Comparison of ENCODE assay signal across 11 cellular contexts in the genomic region with DNA sequence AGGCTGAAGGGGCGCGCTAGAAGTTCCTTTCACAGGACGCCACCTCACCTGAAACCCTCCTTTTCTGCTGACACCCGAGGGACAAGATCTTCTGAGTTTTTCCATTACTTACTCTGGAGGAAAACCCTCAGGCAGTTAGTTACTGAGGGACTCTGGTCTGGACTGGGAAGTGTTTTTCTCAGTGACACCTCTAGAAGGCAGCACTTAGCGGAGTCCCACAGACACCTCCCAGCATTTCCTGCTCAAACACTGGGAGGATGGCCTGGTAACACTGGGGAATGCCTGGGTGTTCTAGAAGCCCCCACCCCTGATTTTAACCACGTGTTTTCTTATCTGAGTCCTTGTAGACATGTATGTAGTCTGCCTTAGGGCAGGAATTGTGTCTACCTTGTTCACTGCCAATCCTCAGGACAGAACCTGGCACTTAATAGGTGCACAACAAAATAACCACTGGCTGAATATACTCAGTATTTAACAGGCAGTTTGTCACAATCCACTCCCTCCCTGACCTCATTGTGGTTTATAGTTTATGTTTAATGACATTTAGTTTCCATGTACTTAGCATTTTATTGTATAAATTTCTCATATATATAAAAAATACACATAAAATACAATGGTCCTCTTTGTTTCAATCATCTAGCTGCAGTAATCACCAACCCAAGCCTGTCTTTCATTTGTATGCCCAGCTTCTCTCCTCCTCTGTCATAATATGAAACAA. TPM values are rescaled to one million over a fixed set of nuclear protein-coding genes. Genes with fewer than 3 reads are reported as not detected.
DNase-seq lines count a peak whose midpoint lies in the region; ATAC-seq, FAIRE-seq and TF ChIP-seq lines count a peak whose summit lies in the region.
"Had no signal": no experiment of that assay in that cellular context is flagged by ENCODE, and none has a peak within 500 bp of the region (broad histone marks: within the 10 kb centered on the region; RNA-seq: fewer than 3 reads in every experiment).

No MANE protein-coding gene starts in this region.

- no peaks in the 10 kb centered on the region for H3K36me3 ChIP-seq in GM12878 (ENCODE audit: control insufficient read depth in 2 of 2, insufficient read depth in 2 of 2, low read length in 1 of 2)
- no peaks in the 10 kb centered on the region for H3K36me3 ChIP-seq in right lobe of liver
- H3K36me3 ChIP-seq in CD4-positive, alpha-beta memory T cell (ENCODE audit: insufficient read depth, low read length), result no peaks in the 10 kb centered on the region
- H3K36me3 ChIP-seq in uterus, result no peaks in the 10 kb centered on the region
- H3K36me3 ChIP-seq: transverse colon had no signal

- TF ChIP-seq POLR2A in GM12878 (IDR thresholded peaks at IDR 0.05; ENCODE audit: low read depth, low read length), result no peak
- no peak for TF ChIP-seq POLR2A in right lobe of liver (IDR thresholded peaks at IDR 0.05)
- no peak for TF ChIP-seq POLR2A in uterus (IDR thresholded peaks at IDR 0.05)

- no peaks in the 10 kb centered on the region for H3K36me3 Mint-ChIP-seq in CD4-positive, alpha-beta memory T cell

- H3K27ac ChIP-seq in GM12878 (ENCODE audit: control insufficient read depth, insufficient read depth), result no peak overlapping the region
- no peak overlapping the region for H3K27ac ChIP-seq in right lobe of liver
- no peak overlapping the region for H3K27ac ChIP-seq in CD4-positive, alpha-beta memory T cell (ENCODE audit: low read depth, low read length)
- no peak overlapping the region for H3K27ac ChIP-seq in uterus
- H3K27ac ChIP-seq: transverse colon had no signal

- SMC1A ChIA-PET in GM12878 (lab: Charles Lee; ENCODE audit: uncharacterized antibody, unreplicated experiment), result no interaction called here

- H3K27ac Mint-ChIP-seq in CD4-positive, alpha-beta memory T cell, result no peak overlapping the region

- intact Hi-C loops in GM12878 (cut with micrococcal nuclease; ENCODE audit: unreplicated experiment), result no loop called here
- intact Hi-C loops in right lobe of liver (cut with DNase I), result no loop called here
- intact Hi-C loops in CD4-positive, alpha-beta memory T cell (cut with micrococcal nuclease), result no loop called here
- intact Hi-C loops in uterus (cut with DNase I; ENCODE audit: low total_unique reads), result no loop called here

- H2AFZ ChIP-seq in GM12878 (ENCODE audit: control insufficient read depth, low read depth, low read length), result no peak overlapping the region

- H3K9ac ChIP-seq in GM12878 (ENCODE audit: control insufficient read depth, insufficient read depth, low read length), result no peak overlapping the region

- WGBS in GM12878 (ENCODE audit: insufficient coverage, insufficient replicate concordance, low lambda C conversion rate, missing lambda C conversion rate), result 35% methylated on average over 6 of the region's 6 CpGs
- 71% methylated on average over 5 of the region's 6 CpGs for WGBS in right lobe of liver (ENCODE audit: insufficient coverage, low coverage, low lambda C conversion rate, missing lambda C conversion rate)

- H3K9me3 Mint-ChIP-seq in CD4-positive, alpha-beta memory T cell, result peaks cover 0 to 5% (median 0%) of the 10 kb centered on the region in 8 donors

- H3K4me3 Mint-ChIP-seq in CD4-positive, alpha-beta memory T cell, result no peak overlapping the region

- no TSS peak for BruUV-seq in GM12878 (replicated peaks; lab: Mats Ljungman, UMichigan)

- RAD21 ChIA-PET in GM12878 (lab: Charles Lee; ENCODE audit: unreplicated experiment), result no interaction called here

- peaks cover 8 to 9% of the 10 kb centered on the region in 2 donors for H3K27me3 Mint-ChIP-seq in CD4-positive, alpha-beta memory T cell

- H3K9me3 ChIP-seq in GM12878 (replicated peaks; ENCODE audit: control insufficient read depth, insufficient read depth, low read length), result no peaks in the 10 kb centered on the region
- H3K9me3 ChIP-seq in right lobe of liver, result no peaks in the 10 kb centered on the region
- no peaks in the 10 kb centered on the region for H3K9me3 ChIP-seq in CD4-positive, alpha-beta memory T cell (ENCODE audit: control insufficient read depth in 1 of 2, low read length in 2 of 2)
- no peaks in the 10 kb centered on the region for H3K9me3 ChIP-seq in uterus
- H3K9me3 ChIP-seq: transverse colon had no signal

- peaks cover 0 to 1% (median 0%) of the 10 kb centered on the region in 4 donors for H3K4me1 Mint-ChIP-seq in CD4-positive, alpha-beta memory T cell

- in situ Hi-C loops in GM12878 (cut with MboI), result no loop called here

- H3K4me1 ChIP-seq in GM12878 (ENCODE audit: control insufficient read depth, insufficient read depth, low read length), result no peaks in the 10 kb centered on the region
- no peaks in the 10 kb centered on the region for H3K4me1 ChIP-seq in right lobe of liver
- no peaks in the 10 kb centered on the region for H3K4me1 ChIP-seq in CD4-positive, alpha-beta memory T cell (ENCODE audit: insufficient read depth, low read length)
- H3K4me1 ChIP-seq in uterus, result no peaks in the 10 kb centered on the region
- H3K4me1 ChIP-seq: transverse colon had no signal

- POLR2A ChIA-PET in GM12878 (lab: Charles Lee), result no interaction called here
- POLR2A ChIA-PET in CD4-positive, alpha-beta memory T cell (lab: Charles Lee; ENCODE audit: partially characterized antibody), result no interaction called here

- TF ChIP-seq RAD21 in GM12878 (IDR thresholded peaks at IDR 0.05; ENCODE audit: insufficient read depth, low read depth, low read length), result no peak

- H3K79me2 ChIP-seq in GM12878 (ENCODE audit: control insufficient read depth, insufficient read depth, low read length), result no peaks in the 10 kb centered on the region

- no peaks in the 10 kb centered on the region for H3K27me3 ChIP-seq in GM12878 (replicated peaks in 1 of 2; ENCODE audit: control insufficient read depth in 2 of 2, insufficient read depth in 2 of 2, low read length in 1 of 2)
- H3K27me3 ChIP-seq in right lobe of liver, result no peaks in the 10 kb centered on the region
- H3K27me3 ChIP-seq in CD4-positive, alpha-beta memory T cell (ENCODE audit: insufficient read depth, low read length), result no peaks in the 10 kb centered on the region
- H3K27me3 ChIP-seq in uterus, result no peaks in the 10 kb centered on the region
- H3K27me3 ChIP-seq: transverse colon had no signal

- TF ChIP-seq EP300 in GM12878 (IDR thresholded peaks at IDR 0.05; ENCODE audit: borderline replicate concordance in 1 of 2, control insufficient read depth in 1 of 2, low read depth in 2 of 2, low read length in 2 of 2), result no peak

- peak; percentile 42 for DNase-seq in EH (ENCODE audit: low read depth)
- DNase-seq in HuH-7 (ENCODE audit: low spot score), result peak; percentile 18
- no peak for DNase-seq in GM12878 (ENCODE audit: low read depth, low spot score)
- DNase-seq in right lobe of liver, result no peak
- DNase-seq in NCI-H1417 treated with DMSO at 0.1 percent for 48 hours (lab: John Stamatoyannopoulos, UW), result no peak
- DNase-seq in CD4-positive, alpha-beta memory T cell, result no peak
- DNase-seq in uterus, result no peak
- DNase-seq: NCI-H1436, SW 1271, transverse colon had no signal

- CTCF ChIA-PET in GM12878 (lab: Yijun Ruan, JAX), result interaction anchor here (1.6 kb wide), 1 partner anchor 91 kb away, joined by 3 read pairs; a partner anchor contains a TSS
- CTCF ChIA-PET in CD4-positive, alpha-beta memory T cell (lab: Charles Lee; ENCODE audit: partially characterized antibody), result no interaction called here

- H3K4me2 ChIP-seq in GM12878 (ENCODE audit: control insufficient read depth, insufficient read depth), result no peak overlapping the region

- no peaks in the 10 kb centered on the region for H4K20me1 ChIP-seq in GM12878 (ENCODE audit: control insufficient read depth, insufficient read depth)

- no peak overlapping the region for H3K4me3 ChIP-seq in GM12878
- no peak overlapping the region for H3K4me3 ChIP-seq in right lobe of liver
- no peak overlapping the region for H3K4me3 ChIP-seq in CD4-positive, alpha-beta memory T cell (ENCODE audit: low read length in 2 of 2)
- no peak overlapping the region for H3K4me3 ChIP-seq in uterus
- H3K4me3 ChIP-seq: transverse colon had no signal

- FAIRE-seq in GM12878 (lab: Jason Lieb, UNC), result no peak

- ATAC-seq in GM12878, result no peak
- ATAC-seq in right lobe of liver, result peak; percentile 54 to 77 (median 73)
- ATAC-seq in HG02884 (IDR thresholded peaks at IDR 0.05; ENCODE audit: unreplicated experiment), result no peak

- TF ChIP-seq CTCF in GM12878 (IDR thresholded peaks at IDR 0.05 in 2 of 3, conservative IDR thresholded peaks at IDR 0.05 in 1 of 3; ENCODE audit: control insufficient read depth in 2 of 3, extremely low read depth in 1 of 3, insufficient read depth in 1 of 3, low read depth in 3 of 3, low read length in 3 of 3), result peak; percentile 5 to 30 (median 8); a peak in 2 of 6 replicates
- TF ChIP-seq CTCF in right lobe of liver (IDR thresholded peaks at IDR 0.05), result peak in 2 of 4 donors; percentile 22 to 44
- TF ChIP-seq CTCF in uterus (IDR thresholded peaks at IDR 0.05), result no peak

TF ChIP-seq in GM12878, 131 proteins besides CTCF, POLR2A, EP300 and RAD21 (continues in another document):
- no peak for TF ChIP-seq NR2F1 (conservative IDR thresholded peaks at IDR 0.05)

RNA-seq across cellular contexts. Expression of a gene that starts 4.8 kb away (rescaled TPM):
- total RNA-seq in GM12878 (2013; cell fraction: nucleolus; rRNA removed), result not detected in 2 replicates
- total RNA-seq in GM12878 (2014; rRNA removed) (not detected in 2 replicates), GM12878 (2014; rRNA removed; fragmentation: Illumina TruSeq; extraction: Trizol) (not detected in 2 replicates), GM12878 (2021) (not detected in 2 replicates), right lobe of liver (not detected), uterus (under 1 TPM in 2 of 4 donors, not detected in 2; 0.35 to 0.98 TPM)
- not detected for polyA plus RNA-seq in GM12878 (2011; ENCODE audit: low read depth)
- polyA plus RNA-seq in GM12878 (2011; rRNA removed) (not detected in 2 replicates), GM12878 (2014; fragmentation: Illumina TruSeq; extraction: Trizol) (not detected in 2 replicates), GM12878 (2014; fragmentation: Nextera tagmentation; extraction: Ambion mirVana) (not detected), GM12878 (2014; rRNA removed) (not detected in 2 replicates), GM12878 (2016; fragmentation: Nextera tagmentation; extraction: Ambion mirVana) (not detected)
- polyA plus RNA-seq in GM12878 (2011; cell fraction: cytosol; rRNA removed), result not detected in 2 replicates
- polyA plus RNA-seq in GM12878 (2011; cell fraction: nucleus; rRNA removed), result not detected in 2 replicates
- not detected in 2 replicates for polyA plus RNA-seq in GM12878 (2012)
- not detected in 2 replicates for polyA minus RNA-seq in GM12878 (2011; rRNA and poly(A)+ RNA removed)
- polyA minus RNA-seq in GM12878 (2011; cell fraction: cytosol; rRNA and poly(A)+ RNA removed), result not detected in 2 replicates
- not detected in 2 replicates for polyA minus RNA-seq in GM12878 (2011; cell fraction: nucleus; rRNA and poly(A)+ RNA removed)
- total RNA-seq in CD4-positive, alpha-beta memory T cell, result not detected
- not detected for polyA plus RNA-seq in CD4-positive, alpha-beta memory T cell
- total RNA-seq: transverse colon had no signal

Comparison
In these comparisons a context has a peak if more than half of its experiments do, and no peak if none do; other contexts are left out.
1. DNase-seq: peak in EH (single experiment) and HuH-7 (single experiment); none in GM12878 (single experiment), right lobe of liver (0 of 3), NCI-H1417 treated with DMSO at 0.1 percent for 48 hours (single experiment), CD4-positive, alpha-beta memory T cell (0 of 5) and uterus (0 of 2).
2. ATAC-seq: peak in right lobe of liver (4 of 4); none in GM12878 (single experiment) and HG02884 (single experiment).
3. CTCF ChIP-seq: peak in GM12878 (3 of 3); none in uterus (0 of 4).